ENCODE assay signal across 13 cellular contexts in genomic region chr21:28142692-28143091, GRCh38.
DNase-seq lines count a peak whose midpoint lies in the region; ATAC-seq and TF ChIP-seq lines count a peak whose summit lies in the region.
"Had no signal": no experiment of that assay in that cellular context is flagged by ENCODE, and none has a peak within 500 bp of the region (broad histone marks: within the 10 kb centered on the region; RNA-seq: fewer than 3 reads in every experiment).

No MANE protein-coding gene starts in this region.

- no peaks in the 10 kb centered on the region for H3K4me1 ChIP-seq in CD4-positive, alpha-beta memory T cell (ENCODE audit: insufficient read depth, low read length)

- ATAC-seq in HG03025 (IDR thresholded peaks at IDR 0.05; ENCODE audit: low FRiP score, unreplicated experiment): no peak
- ATAC-seq: HCT116, HepG2 had no signal

- no peak overlapping the region for H3K4me3 ChIP-seq in astrocyte of the spinal cord (ENCODE audit: low read depth, low read length)
- no peak overlapping the region for H3K4me3 ChIP-seq in CD4-positive, alpha-beta memory T cell (ENCODE audit: low read length in 2 of 2)

- peak; percentile 66 for DNase-seq in CD14-positive monocyte (ENCODE audit: low spot score)
- DNase-seq in M059J (ENCODE audit: low read depth): peak; percentile 81
- peak; percentile 73 for DNase-seq in astrocyte of the spinal cord (ENCODE audit: low read depth, low spot score)
- peak; percentile 86 for DNase-seq in kidney tubule cell (ENCODE audit: low spot score)
- DNase-seq in NK-92 treated with Interleukin-12 subunit alpha and Interleukin-12 subunit beta, amount 100 ng/mL, for 24 hours (lab: John Stamatoyannopoulos, UW): no peak
- no peak for DNase-seq in CD4-positive, alpha-beta memory T cell
- DNase-seq in NCI-H446 (lab: John Stamatoyannopoulos, UW): no peak
- DNase-seq: activated B cell treated with CpG ODN at 0.5 μM for 24 hours; activated naive CD8-positive, alpha-beta T cell treated with anti-CD3 and anti-CD28 coated beads, Interleukin-2, amount 10 ng/mL, durations not matched to agents 7 days and 5 days; NCI-H748 treated with DMSO at 0.1 percent for 48 hours had no signal

- no peaks in the 10 kb centered on the region for H3K36me3 Mint-ChIP-seq in CD14-positive monocyte
- H3K36me3 Mint-ChIP-seq in CD4-positive, alpha-beta memory T cell: no peaks in the 10 kb centered on the region
- H3K36me3 Mint-ChIP-seq: activated naive CD8-positive, alpha-beta T cell treated with anti-CD3 and anti-CD28 coated beads, Interleukin-2, amount 10 ng/mL, durations not matched to agents 7 days and 5 days had no signal

- no peaks in the 10 kb centered on the region for H3K36me3 ChIP-seq in CD4-positive, alpha-beta memory T cell (ENCODE audit: insufficient read depth, low read length)

- no peaks in the 10 kb centered on the region for H3K9me3 ChIP-seq in CD4-positive, alpha-beta memory T cell (ENCODE audit: control insufficient read depth in 1 of 2, low read length in 2 of 2)

- H3K4me1 Mint-ChIP-seq in CD14-positive monocyte: peaks cover 11% of the 10 kb centered on the region
- H3K4me1 Mint-ChIP-seq in CD4-positive, alpha-beta memory T cell: no peaks in the 10 kb centered on the region
- H3K4me1 Mint-ChIP-seq: activated B cell treated with CpG ODN at 0.5 μM for 24 hours; activated naive CD8-positive, alpha-beta T cell treated with anti-CD3 and anti-CD28 coated beads, Interleukin-2, amount 10 ng/mL, durations not matched to agents 7 days and 5 days had no signal

- intact Hi-C loops in CD14-positive monocyte (cut with micrococcal nuclease): no loop called here
- intact Hi-C loops in CD4-positive, alpha-beta memory T cell (cut with micrococcal nuclease): no loop called here

- no peaks in the 10 kb centered on the region for H3K27me3 ChIP-seq in CD4-positive, alpha-beta memory T cell (ENCODE audit: insufficient read depth, low read length)

- TF ChIP-seq CTCF in CD14-positive monocyte (IDR thresholded peaks at IDR 0.05) (no peak), astrocyte of the spinal cord (IDR thresholded peaks at IDR 0.05; ENCODE audit: low read depth, low read length) (no peak)

- H3K27me3 Mint-ChIP-seq in CD14-positive monocyte (ENCODE audit: low read depth in 3 of 3): no peaks in the 10 kb centered on the region
- no peaks in the 10 kb centered on the region for H3K27me3 Mint-ChIP-seq in CD4-positive, alpha-beta memory T cell
- H3K27me3 Mint-ChIP-seq: activated B cell treated with CpG ODN at 0.5 μM for 24 hours; activated naive CD8-positive, alpha-beta T cell treated with anti-CD3 and anti-CD28 coated beads, Interleukin-2, amount 10 ng/mL, durations not matched to agents 7 days and 5 days had no signal

- CTCF ChIA-PET in CD4-positive, alpha-beta memory T cell (lab: Charles Lee; ENCODE audit: partially characterized antibody): no interaction called here

- peaks cover 0 to 5% (median 2%) of the 10 kb centered on the region in 7 donors for H3K9me3 Mint-ChIP-seq in CD14-positive monocyte
- peaks cover 0 to 6% (median 0%) of the 10 kb centered on the region in 8 donors for H3K9me3 Mint-ChIP-seq in CD4-positive, alpha-beta memory T cell
- H3K9me3 Mint-ChIP-seq: activated naive CD8-positive, alpha-beta T cell treated with anti-CD3 and anti-CD28 coated beads, Interleukin-2, amount 10 ng/mL, durations not matched to agents 7 days and 5 days had no signal

- H3K4me3 Mint-ChIP-seq in CD14-positive monocyte: no peak overlapping the region
- no peak overlapping the region for H3K4me3 Mint-ChIP-seq in CD4-positive, alpha-beta memory T cell
- H3K4me3 Mint-ChIP-seq: activated B cell treated with CpG ODN at 0.5 μM for 24 hours; activated naive CD8-positive, alpha-beta T cell treated with anti-CD3 and anti-CD28 coated beads, Interleukin-2, amount 10 ng/mL, durations not matched to agents 7 days and 5 days had no signal

- peak overlapping the region in 6 of 7 donors; percentile 8 to 88 (median 62) for H3K27ac Mint-ChIP-seq in CD14-positive monocyte
- H3K27ac Mint-ChIP-seq in CD4-positive, alpha-beta memory T cell: peak overlapping the region in 1 of 7 donors; percentile 38
- H3K27ac Mint-ChIP-seq: activated B cell treated with CpG ODN at 0.5 μM for 24 hours; activated naive CD8-positive, alpha-beta T cell treated with anti-CD3 and anti-CD28 coated beads, Interleukin-2, amount 10 ng/mL, durations not matched to agents 7 days and 5 days had no signal

- in situ Hi-C loops in astrocyte of the spinal cord (cut with HindIII; ENCODE audit: low sequenced_read_pairs): no loop called here

- POLR2A ChIA-PET in CD4-positive, alpha-beta memory T cell (lab: Charles Lee; ENCODE audit: partially characterized antibody): no interaction called here

- H3K27ac ChIP-seq in CD4-positive, alpha-beta memory T cell (ENCODE audit: low read depth, low read length): no peak overlapping the region

Comparison
In these comparisons a context has a peak if more than half of its experiments do, and no peak if none do; other contexts are left out.
1. DNase-seq: peak in CD14-positive monocyte (single experiment), M059J (single experiment), astrocyte of the spinal cord (single experiment) and kidney tubule cell (single experiment); none in NK-92 treated with Interleukin-12 subunit alpha and Interleukin-12 subunit beta, amount 100 ng/mL, for 24 hours (single experiment), CD4-positive, alpha-beta memory T cell (0 of 5) and NCI-H446 (0 of 2).